Comparison of ENCODE assay signal across 12 cellular contexts in genomic region chr15:29924750-29925149, GRCh38.
A peak's percentile ranks its signal among the peaks of the same experiment; 100 is the strongest.
DNase-seq lines count a peak whose midpoint lies in the region; ATAC-seq and TF ChIP-seq lines count a peak whose summit lies in the region.
"Had no signal": no experiment of that assay in that cellular context is flagged by ENCODE, and none has a peak within 500 bp of the region (broad histone marks: within the 10 kb centered on the region; RNA-seq: fewer than 3 reads in every experiment).

No MANE protein-coding gene starts in this region.

- H3K4me2 ChIP-seq in SK-N-SH = no peak overlapping the region

- no peaks in the 10 kb centered on the region for H3F3A ChIP-seq in SK-N-SH (replicated peaks; ENCODE audit: insufficient read depth)

- CTCF ChIA-PET in SK-N-SH (lab: Yijun Ruan, JAX) = interaction anchor here (1.0 to 7.1 kb wide), 18 partner anchors 8 to 254 kb away, joined by 3 to 104 read pairs (median 6); no protein-coding TSS in a partner anchor
- CTCF ChIA-PET in naive thymus-derived CD4-positive, alpha-beta T cell (lab: Charles Lee) = interaction anchor here (2.1 kb wide), 1 partner anchor 177 kb away, joined by 18 read pairs; no protein-coding TSS in a partner anchor

- POLR2A ChIA-PET in SK-N-SH (lab: Yijun Ruan, JAX) = no interaction called here
- POLR2A ChIA-PET in naive thymus-derived CD4-positive, alpha-beta T cell (lab: Charles Lee) = no interaction called here

- H3K9ac ChIP-seq in SK-N-SH = no peak overlapping the region

- no peaks in the 10 kb centered on the region for H3K36me3 ChIP-seq in SK-N-SH (replicated peaks in 1 of 2; ENCODE audit: control insufficient read depth in 1 of 2, insufficient read depth in 2 of 2, low read length in 1 of 2)
- H3K36me3 ChIP-seq in naive thymus-derived CD4-positive, alpha-beta T cell (ENCODE audit: control insufficient read depth in 2 of 3, insufficient read depth in 3 of 3, low read length in 3 of 3) = no peaks in the 10 kb centered on the region

- no peaks in the 10 kb centered on the region for H4K20me1 ChIP-seq in SK-N-SH (ENCODE audit: insufficient read depth)

- H3K4me3 Mint-ChIP-seq in naive thymus-derived CD4-positive, alpha-beta T cell = no peak overlapping the region
- H3K4me3 Mint-ChIP-seq: activated T-cell treated with anti-CD3 and anti-CD28 coated beads, Interleukin-2, amount 50 U/mL, for 24 hours; memory B cell; stimulated activated effector memory CD8-positive, alpha-beta T cell treated with anti-CD3 and anti-CD28 coated beads, Interleukin-12 subunit alpha, Interleukin-12 subunit beta, amount 100 ng/mL, for 72 hours had no signal

- H3K79me2 ChIP-seq in SK-N-SH (ENCODE audit: insufficient read depth) = no peaks in the 10 kb centered on the region

- peaks cover 0 to 4% (median 0%) of the 10 kb centered on the region in 11 donors for H3K9me3 Mint-ChIP-seq in naive thymus-derived CD4-positive, alpha-beta T cell
- H3K9me3 Mint-ChIP-seq: activated T-cell treated with anti-CD3 and anti-CD28 coated beads, Interleukin-2, amount 50 U/mL, for 24 hours; memory B cell; stimulated activated effector memory CD8-positive, alpha-beta T cell treated with anti-CD3 and anti-CD28 coated beads, Interleukin-12 subunit alpha, Interleukin-12 subunit beta, amount 100 ng/mL, for 72 hours had no signal

- DNase-seq in SK-N-SH = no peak
- DNase-seq in astrocyte of the hippocampus (ENCODE audit: low read depth, low spot score) = peak; percentile 90
- peak; percentile 72 for DNase-seq in iris pigment epithelial cell (ENCODE audit: low read depth)
- DNase-seq in naive thymus-derived CD4-positive, alpha-beta T cell = no peak
- DNase-seq in DMS79 (lab: John Stamatoyannopoulos, UW) = no peak
- DNase-seq in RPMI8226 = no peak
- no peak for DNase-seq in NCI-H1436 (lab: John Stamatoyannopoulos, UW)
- DNase-seq: activated T-cell treated with anti-CD3 and anti-CD28 coated beads, Interleukin-2, amount 50 U/mL, for 24 hours; NCI-H187 treated with DMSO at 0.1 percent for 48 hours had no signal

- peaks cover 17 to 81% (median 63%) of the 10 kb centered on the region in 5 donors for H3K27me3 Mint-ChIP-seq in naive thymus-derived CD4-positive, alpha-beta T cell

- H3K4me1 Mint-ChIP-seq in naive thymus-derived CD4-positive, alpha-beta T cell = peaks cover 0 to 1% (median 0%) of the 10 kb centered on the region in 7 donors
- H3K4me1 Mint-ChIP-seq: memory B cell; stimulated activated effector memory CD8-positive, alpha-beta T cell treated with anti-CD3 and anti-CD28 coated beads, Interleukin-12 subunit alpha, Interleukin-12 subunit beta, amount 100 ng/mL, for 72 hours had no signal

- peak; percentile 79 for ATAC-seq in SK-N-SH treated with all-trans-retinoic acid at 6 μM for 48 hours
- no peak for ATAC-seq in naive thymus-derived CD4-positive, alpha-beta T cell
- ATAC-seq: stimulated activated effector memory CD8-positive, alpha-beta T cell treated with anti-CD3 and anti-CD28 coated beads, Interleukin-12 subunit alpha, Interleukin-12 subunit beta, amount 100 ng/mL, for 72 hours had no signal

- TF ChIP-seq CTCF in SK-N-SH (IDR thresholded peaks at IDR 0.05) = no peak

- no peaks in the 10 kb centered on the region; a peak in 1 of 4 replicates for H3K4me1 ChIP-seq in SK-N-SH (ENCODE audit: control insufficient read depth in 1 of 2, insufficient read depth in 2 of 2, low read depth in 1 of 2, low read length in 1 of 2)
- H3K4me1 ChIP-seq in naive thymus-derived CD4-positive, alpha-beta T cell (ENCODE audit: control insufficient read depth in 2 of 2, insufficient read depth in 2 of 2, low read length in 2 of 2) = no peaks in the 10 kb centered on the region

- no peak overlapping the region for H3K4me3 ChIP-seq in SK-N-SH (ENCODE audit: low read depth in 2 of 2, low read length in 1 of 2)
- no peak overlapping the region for H3K4me3 ChIP-seq in naive thymus-derived CD4-positive, alpha-beta T cell (ENCODE audit: low read length)

- no peaks in the 10 kb centered on the region; the same call in 1 of the 2 replicates for H3K27me3 ChIP-seq in SK-N-SH (ENCODE audit: insufficient read depth)
- peaks cover 0 to 5% of the 10 kb centered on the region in 2 donors for H3K27me3 ChIP-seq in naive thymus-derived CD4-positive, alpha-beta T cell (ENCODE audit: control insufficient read depth in 2 of 2, insufficient read depth in 2 of 2, low read length in 2 of 2)

- H3K27ac Mint-ChIP-seq in naive thymus-derived CD4-positive, alpha-beta T cell = no peak overlapping the region
- H3K27ac Mint-ChIP-seq: activated T-cell treated with anti-CD3 and anti-CD28 coated beads, Interleukin-2, amount 50 U/mL, for 24 hours; memory B cell; stimulated activated effector memory CD8-positive, alpha-beta T cell treated with anti-CD3 and anti-CD28 coated beads, Interleukin-12 subunit alpha, Interleukin-12 subunit beta, amount 100 ng/mL, for 72 hours had no signal

- no peaks in the 10 kb centered on the region for H3K9me2 ChIP-seq in SK-N-SH

- no peak overlapping the region for H3K27ac ChIP-seq in SK-N-SH (ENCODE audit: low read depth in 2 of 2, low read length in 1 of 2)
- no peak overlapping the region for H3K27ac ChIP-seq in naive thymus-derived CD4-positive, alpha-beta T cell (ENCODE audit: low read depth, low read length)

- H3K36me3 Mint-ChIP-seq in naive thymus-derived CD4-positive, alpha-beta T cell = no peaks in the 10 kb centered on the region
- H3K36me3 Mint-ChIP-seq: memory B cell; stimulated activated effector memory CD8-positive, alpha-beta T cell treated with anti-CD3 and anti-CD28 coated beads, Interleukin-12 subunit alpha, Interleukin-12 subunit beta, amount 100 ng/mL, for 72 hours had no signal

- no peak overlapping the region; the same call in 1 of the 2 replicates for H2AFZ ChIP-seq in SK-N-SH (ENCODE audit: low read depth)

- TF ChIP-seq EP300 in SK-N-SH (IDR thresholded peaks at IDR 0.05; ENCODE audit: borderline replicate concordance in 1 of 2, low read depth in 1 of 2, low read length in 1 of 2) = no peak

- intact Hi-C loops in naive thymus-derived CD4-positive, alpha-beta T cell (cut with micrococcal nuclease) = no loop called here

- no peak for TF ChIP-seq RAD21 in SK-N-SH (IDR thresholded peaks at IDR 0.05; ENCODE audit: low read length)

- 53% methylated on average over 4 of the region's 4 CpGs for WGBS in SK-N-SH (ENCODE audit: low lambda C conversion rate)

- H3K9me3 ChIP-seq in SK-N-SH = no peaks in the 10 kb centered on the region
- no peaks in the 10 kb centered on the region for H3K9me3 ChIP-seq in naive thymus-derived CD4-positive, alpha-beta T cell (ENCODE audit: control insufficient read depth in 2 of 3, low read length in 3 of 3)

TF ChIP-seq in SK-N-SH treated with all-trans-retinoic acid at 6 μM for 48 hours, 23 proteins besides CTCF, POLR2A, EP300 and RAD21 (continues in another document):
- TF ChIP-seq BACH2 (CRISPR knock-in tag; IDR thresholded peaks at IDR 0.05; ENCODE audit: borderline replicate concordance) (no peak), SNAI2 (CRISPR knock-in tag; IDR thresholded peaks at IDR 0.05) (0 out of 2 replicates have a peak, but pooled peaks have one; percentile 23), ISL1 (CRISPR knock-in tag; IDR thresholded peaks at IDR 0.05) (0 out of 2 replicates have a peak, but pooled peaks have one; percentile 22), CSDC2 (CRISPR knock-in tag; IDR thresholded peaks at IDR 0.05) (peak; percentile 39; the same call in 1 of the 2 replicates), ZNF70 (CRISPR knock-in tag; IDR thresholded peaks at IDR 0.05) (no peak), TCF4 (CRISPR knock-in tag; IDR thresholded peaks at IDR 0.05; ENCODE audit: borderline replicate concordance) (no peak)

TF ChIP-seq in SK-N-SH, 30 proteins besides CTCF, POLR2A, EP300 and RAD21:
- TF ChIP-seq POLR2AphosphoS5 (IDR thresholded peaks at IDR 0.05; ENCODE audit: low read depth, low read length) = no peak
- TF ChIP-seq, protein P1, sequence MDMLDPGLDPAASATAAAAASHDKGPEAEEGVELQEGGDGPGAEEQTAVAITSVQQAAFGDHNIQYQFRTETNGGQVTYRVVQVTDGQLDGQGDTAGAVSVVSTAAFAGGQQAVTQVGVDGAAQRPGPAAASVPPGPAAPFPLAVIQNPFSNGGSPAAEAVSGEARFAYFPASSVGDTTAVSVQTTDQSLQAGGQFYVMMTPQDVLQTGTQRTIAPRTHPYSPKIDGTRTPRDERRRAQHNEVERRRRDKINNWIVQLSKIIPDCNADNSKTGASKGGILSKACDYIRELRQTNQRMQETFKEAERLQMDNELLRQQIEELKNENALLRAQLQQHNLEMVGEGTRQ (IDR thresholded peaks at IDR 0.05; ENCODE audit: borderline replicate concordance, low read depth, low read length) = no peak
- TF ChIP-seq, protein P2, sequence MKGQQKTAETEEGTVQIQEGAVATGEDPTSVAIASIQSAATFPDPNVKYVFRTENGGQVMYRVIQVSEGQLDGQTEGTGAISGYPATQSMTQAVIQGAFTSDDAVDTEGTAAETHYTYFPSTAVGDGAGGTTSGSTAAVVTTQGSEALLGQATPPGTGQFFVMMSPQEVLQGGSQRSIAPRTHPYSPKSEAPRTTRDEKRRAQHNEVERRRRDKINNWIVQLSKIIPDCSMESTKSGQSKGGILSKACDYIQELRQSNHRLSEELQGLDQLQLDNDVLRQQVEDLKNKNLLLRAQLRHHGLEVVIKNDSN (IDR thresholded peaks at IDR 0.05; ENCODE audit: borderline replicate concordance, low read depth) = no peak
- no peak for TF ChIP-seq MAX (IDR thresholded peaks at IDR 0.05; ENCODE audit: low read depth)
- TF ChIP-seq FOXJ3 (CRISPR knock-in tag; IDR thresholded peaks at IDR 0.05) = no peak
- TF ChIP-seq NRF1 (IDR thresholded peaks at IDR 0.05; ENCODE audit: low read depth, low read length) = no peak
- no peak for TF ChIP-seq TAF1 (IDR thresholded peaks at IDR 0.05; ENCODE audit: borderline replicate concordance, low read depth, low read length)
- no peak for TF ChIP-seq MXI1 (IDR thresholded peaks at IDR 0.05; ENCODE audit: low read depth, low read length)
- TF ChIP-seq CHD2 (IDR thresholded peaks at IDR 0.05; ENCODE audit: low read length, partially characterized antibody) = no peak
- TF ChIP-seq GATA2 (CRISPR knock-in tag; IDR thresholded peaks at IDR 0.05) = no peak
- TF ChIP-seq JUND (IDR thresholded peaks at IDR 0.05) = no peak
- TF ChIP-seq FOSL2 (IDR thresholded peaks at IDR 0.05; ENCODE audit: borderline replicate concordance, low read depth) = no peak
- TF ChIP-seq SMC3 (IDR thresholded peaks at IDR 0.05; ENCODE audit: low read depth, low read length) = no peak
- no peak for TF ChIP-seq EZH2phosphoT487 (IDR thresholded peaks at IDR 0.05; ENCODE audit: borderline replicate concordance, low read depth)

Comparison
In these comparisons a context has a peak if more than half of its experiments do, and no peak if none do; other contexts are left out.
1. DNase-seq: peak in astrocyte of the hippocampus (single experiment) and iris pigment epithelial cell (single experiment); none in SK-N-SH (single experiment), naive thymus-derived CD4-positive, alpha-beta T cell (0 of 9), DMS79 (single experiment), RPMI8226 (single experiment) and NCI-H1436 (single experiment).